ENCODE assay signal across 22 cellular contexts in genomic region chr7:95817846-95818245, GRCh38. TPM values are rescaled to one million over a fixed set of nuclear protein-coding genes. Genes with fewer than 3 reads are reported as not detected.
"Had no signal": no experiment of that assay in that cellular context is flagged by ENCODE, and none has a peak within 500 bp of the region (broad histone marks: within the 10 kb centered on the region; RNA-seq: fewer than 3 reads in every experiment).

No MANE protein-coding gene starts in this region.

- H3K9me3 Mint-ChIP-seq: IgD-negative memory B cell had no signal

- H3K4me3 Mint-ChIP-seq: IgD-negative memory B cell had no signal

- H3K36me3 Mint-ChIP-seq: IgD-negative memory B cell had no signal

- H3K4me1 Mint-ChIP-seq: IgD-negative memory B cell had no signal

- H3K27ac Mint-ChIP-seq: IgD-negative memory B cell had no signal

- ATAC-seq: K562, Panc1, PC-3, SK-N-SH treated with all-trans-retinoic acid at 6 μM for 48 hours had no signal

- H3K4me3 ChIP-seq: K562, SJCRH30 had no signal

- H3K27me3 Mint-ChIP-seq: IgD-negative memory B cell had no signal

- DNase-seq: Kasumi-1, MM.1S, NCI-H1092 treated with DMSO at 0.1 percent for 48 hours, NCI-H1436, NCI-H187, NCI-H2029, NCI-H2081 treated with DMSO at 0.1 percent for 48 hours, NCI-H2171, NCI-H226, NCI-H446, NCI-H510A, NCI-H524 treated with DMSO at 0.1 percent for 48 hours, NCI-H69, NCI-H774, PC-3, SHP77 treated with DMSO at 0.1 percent for 48 hours, SJCRH30 had no signal

RNA-seq across cellular contexts. Expression of gene DYNC1I1, which starts 45.5 kb away (rescaled TPM):
- total RNA-seq: OCI-LY7 had no signal
